In the genomic region with DNA sequence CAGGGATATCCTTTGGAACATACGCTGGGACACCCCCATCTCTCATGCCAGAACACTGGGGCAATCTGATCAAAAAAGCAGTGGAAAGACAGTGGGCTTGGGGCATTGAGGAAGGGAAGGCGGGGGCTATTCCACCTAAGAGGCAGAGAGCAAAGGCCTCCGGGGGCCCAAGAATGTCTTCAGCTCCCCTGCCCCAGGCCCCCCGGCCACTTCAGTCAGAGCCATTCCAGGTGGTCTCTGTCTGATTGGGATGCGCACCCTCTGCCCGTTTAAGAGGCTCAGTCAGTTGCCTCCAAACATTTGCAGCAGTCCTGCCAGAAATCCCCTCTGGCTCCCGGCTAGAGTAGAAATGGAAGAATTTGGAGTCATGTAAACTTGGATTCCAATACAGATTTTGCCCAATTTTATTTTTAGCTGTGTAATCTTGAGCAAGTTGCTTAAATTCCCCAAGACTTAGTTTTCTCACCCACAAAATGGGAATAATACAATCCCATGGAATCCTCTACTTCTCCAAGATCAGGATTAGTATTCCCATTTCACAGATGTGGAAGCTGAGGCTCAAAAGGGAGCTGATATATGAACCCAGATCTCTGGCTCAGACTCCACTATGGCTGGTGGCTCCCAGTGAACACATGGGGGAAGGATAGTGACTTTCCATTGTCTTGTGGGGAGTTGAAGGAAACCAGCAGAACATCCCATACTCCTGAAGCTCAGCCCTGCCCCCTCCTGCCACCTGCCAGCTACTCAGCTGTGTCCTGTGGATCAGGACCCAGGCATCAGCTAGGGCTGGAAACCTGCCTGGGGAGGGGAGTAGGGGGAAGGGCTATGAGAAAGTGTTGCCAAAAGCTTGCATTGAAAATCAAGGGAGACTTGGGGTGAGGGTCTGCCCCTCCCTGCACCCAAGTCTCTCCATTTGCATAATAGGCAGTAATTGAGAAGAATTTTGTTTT, we compare ENCODE assay signal across 18 cellular contexts. TPM values are rescaled to one million over a fixed set of nuclear protein-coding genes. Genes with fewer than 3 reads are reported as not detected.
"Had no signal": no experiment of that assay in that cellular context is flagged by ENCODE, and none has a peak within 500 bp of the region (broad histone marks: within the 10 kb centered on the region; RNA-seq: fewer than 3 reads in every experiment).

No MANE protein-coding gene starts in this region.

- DNase-seq: activated CD4-positive, alpha-beta T cell treated with anti-CD3 and anti-CD28 coated beads, Interleukin-2, amount 50 U/mL, for 48 hours; activated gamma-delta T cell; activated T-cell treated with anti-CD3 and anti-CD28 coated beads, Interleukin-2, amount 50 U/mL, for 4 hours; mammary epithelial cell; nephron progenitor cell; retina; thyroid gland; uterus had no signal

- H3K9me3 Mint-ChIP-seq: activated T-cell treated with anti-CD3 and anti-CD28 coated beads, Interleukin-2, amount 50 U/mL, for 4 hours; nephron progenitor cell had no signal

- H3K27ac Mint-ChIP-seq: activated naive CD8-positive, alpha-beta T cell; nephron progenitor cell had no signal

- FAIRE-seq: colon, pancreas had no signal

- H3K4me1 ChIP-seq: breast epithelium, pancreas had no signal

- H3K4me3 ChIP-seq: breast epithelium, esophagus muscularis mucosa, mucosa of descending colon, pancreas, skin epidermis, thyroid gland, uterus had no signal

- H3K9me3 ChIP-seq: breast epithelium, esophagus muscularis mucosa, mucosa of descending colon, pancreas, thyroid gland, uterus had no signal

- H3K27me3 ChIP-seq: breast epithelium, pancreas, thyroid gland, uterus had no signal

- ATAC-seq: activated CD4-positive, CD25-positive, alpha-beta regulatory T cell treated with anti-CD3 and anti-CD28 coated beads, Interleukin-2, amount 50 U/mL, for 24 hours; activated T-cell treated with anti-CD3 and anti-CD28 coated beads, Interleukin-2, amount 50 U/mL, for 4 hours; mucosa of descending colon; pancreas had no signal

- H3K36me3 ChIP-seq: breast epithelium, esophagus muscularis mucosa, pancreas, thyroid gland, uterus had no signal

- H3K27ac ChIP-seq: breast epithelium, esophagus muscularis mucosa, pancreas, skin epidermis, thyroid gland, uterus had no signal

- H3K36me3 Mint-ChIP-seq: activated naive CD8-positive, alpha-beta T cell had no signal

RNA-seq across cellular contexts. Expression of a gene that starts 6.1 kb away (rescaled TPM):
- total RNA-seq: fibroblast of villous mesenchyme; T-helper 2 cell treated with Interferon-gamma antibody and Interleukin-4, amounts not matched to agents 100 ng/mL and 5 ng/mL, for 36 hours had no signal
- polyA plus RNA-seq: mammary epithelial cell had no signal
